In the genomic region with DNA sequence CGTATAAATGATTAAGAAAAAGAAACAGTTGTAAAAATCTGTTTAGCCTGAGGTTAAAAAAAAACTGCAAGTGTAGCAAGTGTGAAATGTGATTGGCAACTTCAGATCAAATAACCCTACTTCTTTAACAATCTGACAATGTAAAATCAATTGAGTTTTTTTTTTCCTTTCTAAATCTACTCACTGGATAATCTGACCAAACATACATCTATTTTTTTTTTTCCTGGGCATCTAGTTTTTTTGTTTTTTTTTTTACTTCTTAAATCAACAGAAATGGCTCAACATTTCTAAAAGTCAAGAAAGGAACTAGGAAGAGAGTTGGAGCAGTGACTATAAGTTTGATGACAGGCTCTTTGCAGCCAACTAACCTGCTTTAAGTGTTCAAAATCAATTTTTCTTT, we compare ENCODE assay signal across 9 cellular contexts. TPM values are rescaled to one million over a fixed set of nuclear protein-coding genes. Genes with fewer than 3 reads are reported as not detected.
DNase-seq lines count a peak whose midpoint lies in the region; ATAC-seq, FAIRE-seq and TF ChIP-seq lines count a peak whose summit lies in the region.
"Had no signal": no experiment of that assay in that cellular context is flagged by ENCODE, and none has a peak within 500 bp of the region (broad histone marks: within the 10 kb centered on the region; RNA-seq: fewer than 3 reads in every experiment).

No MANE protein-coding gene starts in this region.

- TF ChIP-seq POLR2A in stomach (IDR thresholded peaks at IDR 0.05): no peak
- TF ChIP-seq POLR2A in GM12892 (IDR thresholded peaks at IDR 0.05; ENCODE audit: low read depth, low read length): no peak

- no peaks in the 10 kb centered on the region for H3K9me3 ChIP-seq in stomach

- peak overlapping the region; percentile 84 for H3K27ac Mint-ChIP-seq in T-helper 2 cell treated with Interferon-gamma antibody and Interleukin-4, amounts not matched to agents 5 μg/mL and 100 μg/mL, for 36 hours
- 0 out of 2 replicates have a peak overlapping the region, but pooled peaks have one; percentile 59 for H3K27ac Mint-ChIP-seq in WTC11
- peak overlapping the region; percentile 85 for H3K27ac Mint-ChIP-seq in glutamatergic neuron (ENCODE audit: unreplicated experiment)

- WGBS in stomach, 5 donors: 39 to 53% (median 47%) methylated on average over 1 of the region's 1 CpG

- intact Hi-C loops in stomach (cut with DNase I; ENCODE audit: low total_unique reads): no loop called here

- H3K4me3 ChIP-seq in stomach: peak overlapping the region; percentile 97 to 100 (median 98)

- ATAC-seq in WTC11 (no peak), HG02763 (IDR thresholded peaks at IDR 0.05; ENCODE audit: unreplicated experiment) (no peak)

- peak overlapping the region in 4 of 5 donors; percentile 91 to 96 (median 93) for H3K27ac ChIP-seq in stomach

- peaks cover 47% of the 10 kb centered on the region for H3K4me1 Mint-ChIP-seq in T-helper 2 cell treated with Interferon-gamma antibody and Interleukin-4, amounts not matched to agents 5 μg/mL and 100 μg/mL, for 36 hours (ENCODE audit: low read depth)
- H3K4me1 Mint-ChIP-seq in WTC11: peaks cover 39% of the 10 kb centered on the region
- H3K4me1 Mint-ChIP-seq in glutamatergic neuron (ENCODE audit: low read depth, unreplicated experiment): peaks cover 14% of the 10 kb centered on the region

- DNase-seq in T-helper 2 cell treated with Interferon-gamma antibody and Interleukin-4, amounts not matched to agents 5 μg/mL and 100 μg/mL, for 36 hours (ENCODE audit: low spot score): no peak
- DNase-seq in T-helper 2 cell (no peak), WTC11 (ENCODE audit: low spot score) (no peak), glutamatergic neuron (no peak), stomach (no peak), DMS153 treated with DMSO at 0.1 percent for 48 hours (lab: John Stamatoyannopoulos, UW; ENCODE audit: unreplicated experiment) (no peak), GM12892 (ENCODE audit: insufficient read length) (no peak)
- DNase-seq: islet precursor cell had no signal

- peaks cover 12 to 66% (median 34%) of the 10 kb centered on the region in 4 donors for H3K4me1 ChIP-seq in stomach

- H3K4me3 Mint-ChIP-seq in T-helper 2 cell treated with Interferon-gamma antibody and Interleukin-4, amounts not matched to agents 5 μg/mL and 100 μg/mL, for 36 hours: peak overlapping the region; percentile 88
- H3K4me3 Mint-ChIP-seq in WTC11 (peak overlapping the region; percentile 90), glutamatergic neuron (ENCODE audit: unreplicated experiment) (peak overlapping the region; percentile 88)

- no peaks in the 10 kb centered on the region for H3K27me3 Mint-ChIP-seq in T-helper 2 cell treated with Interferon-gamma antibody and Interleukin-4, amounts not matched to agents 5 μg/mL and 100 μg/mL, for 36 hours (ENCODE audit: low read depth)
- H3K27me3 Mint-ChIP-seq in WTC11 (ENCODE audit: low read depth) (no peaks in the 10 kb centered on the region), glutamatergic neuron (ENCODE audit: unreplicated experiment) (peaks cover 5% of the 10 kb centered on the region)

- TF ChIP-seq EP300 in stomach (IDR thresholded peaks at IDR 0.05): no peak

- CTCF ChIA-PET in WTC11 (lab: Charles Lee): interaction anchor here (0.9 to 6.4 kb wide), 10 partner anchors 36 to 564 kb away, joined by 3 to 101 read pairs (median 4); a partner anchor contains a TSS

- H3K36me3 ChIP-seq in stomach: no peaks in the 10 kb centered on the region

- TF ChIP-seq CTCF in WTC11 (IDR thresholded peaks at IDR 0.05) (no peak), glutamatergic neuron (IDR thresholded peaks at IDR 0.05; ENCODE audit: partially characterized antibody, unreplicated experiment) (no peak), stomach (IDR thresholded peaks at IDR 0.05) (no peak)

- no peak for FAIRE-seq in GM12892 (lab: Jason Lieb, UNC)

- POLR2A ChIA-PET in WTC11 (lab: Charles Lee): interaction anchor here (2.8 kb wide), 1 partner anchor 34 kb away, joined by 13 read pairs; no protein-coding TSS in a partner anchor

- no peaks in the 10 kb centered on the region for H3K9me3 Mint-ChIP-seq in T-helper 2 cell treated with Interferon-gamma antibody and Interleukin-4, amounts not matched to agents 5 μg/mL and 100 μg/mL, for 36 hours
- no peaks in the 10 kb centered on the region for H3K9me3 Mint-ChIP-seq in WTC11
- H3K9me3 Mint-ChIP-seq in glutamatergic neuron (ENCODE audit: unreplicated experiment): peaks cover 7% of the 10 kb centered on the region

- H3K27me3 ChIP-seq in stomach: no peaks in the 10 kb centered on the region

- H3K36me3 Mint-ChIP-seq in T-helper 2 cell treated with Interferon-gamma antibody and Interleukin-4, amounts not matched to agents 5 μg/mL and 100 μg/mL, for 36 hours (ENCODE audit: low read depth): peaks cover 4% of the 10 kb centered on the region
- H3K36me3 Mint-ChIP-seq in WTC11: peaks cover 4% of the 10 kb centered on the region; the same call in 1 of the 2 replicates
- no peaks in the 10 kb centered on the region for H3K36me3 Mint-ChIP-seq in glutamatergic neuron (ENCODE audit: unreplicated experiment)

TF ChIP-seq in WTC11, 78 proteins besides CTCF, POLR2A, EP300 and RAD21 (continues in another document):
- TF ChIP-seq, protein P1, sequence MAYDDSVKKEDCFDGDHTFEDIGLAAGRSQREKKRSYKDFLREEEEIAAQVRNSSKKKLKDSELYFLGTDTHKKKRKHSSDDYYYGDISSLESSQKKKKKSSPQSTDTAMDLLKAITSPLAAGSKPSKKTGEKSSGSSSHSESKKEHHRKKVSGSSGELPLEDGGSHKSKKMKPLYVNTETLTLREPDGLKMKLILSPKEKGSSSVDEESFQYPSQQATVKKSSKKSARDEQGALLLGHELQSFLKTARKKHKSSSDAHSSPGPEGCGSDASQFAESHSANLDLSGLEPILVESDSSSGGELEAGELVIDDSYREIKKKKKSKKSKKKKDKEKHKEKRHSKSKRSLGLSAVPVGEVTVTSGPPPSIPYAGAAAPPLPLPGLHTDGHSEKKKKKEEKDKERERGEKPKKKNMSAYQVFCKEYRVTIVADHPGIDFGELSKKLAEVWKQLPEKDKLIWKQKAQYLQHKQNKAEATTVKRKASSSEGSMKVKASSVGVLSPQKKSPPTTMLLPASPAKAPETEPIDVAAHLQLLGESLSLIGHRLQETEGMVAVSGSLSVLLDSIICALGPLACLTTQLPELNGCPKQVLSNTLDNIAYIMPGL (CRISPR knock-in tag; IDR thresholded peaks at IDR 0.05): no peak
- TF ChIP-seq FOXP1 (CRISPR knock-in tag; IDR thresholded peaks at IDR 0.05; ENCODE audit: borderline replicate concordance) (no peak), HMGA2 (CRISPR knock-in tag; IDR thresholded peaks at IDR 0.05) (no peak), NFE2L1 (CRISPR knock-in tag; IDR thresholded peaks at IDR 0.05) (no peak)
- TF ChIP-seq, protein P2, sequence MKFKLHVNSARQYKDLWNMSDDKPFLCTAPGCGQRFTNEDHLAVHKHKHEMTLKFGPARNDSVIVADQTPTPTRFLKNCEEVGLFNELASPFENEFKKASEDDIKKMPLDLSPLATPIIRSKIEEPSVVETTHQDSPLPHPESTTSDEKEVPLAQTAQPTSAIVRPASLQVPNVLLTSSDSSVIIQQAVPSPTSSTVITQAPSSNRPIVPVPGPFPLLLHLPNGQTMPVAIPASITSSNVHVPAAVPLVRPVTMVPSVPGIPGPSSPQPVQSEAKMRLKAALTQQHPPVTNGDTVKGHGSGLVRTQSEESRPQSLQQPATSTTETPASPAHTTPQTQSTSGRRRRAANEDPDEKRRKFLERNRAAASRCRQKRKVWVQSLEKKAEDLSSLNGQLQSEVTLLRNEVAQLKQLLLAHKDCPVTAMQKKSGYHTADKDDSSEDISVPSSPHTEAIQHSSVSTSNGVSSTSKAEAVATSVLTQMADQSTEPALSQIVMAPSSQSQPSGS (CRISPR knock-in tag; IDR thresholded peaks at IDR 0.05; ENCODE audit: borderline replicate concordance, low read depth): no peak
- TF ChIP-seq, protein P3, sequence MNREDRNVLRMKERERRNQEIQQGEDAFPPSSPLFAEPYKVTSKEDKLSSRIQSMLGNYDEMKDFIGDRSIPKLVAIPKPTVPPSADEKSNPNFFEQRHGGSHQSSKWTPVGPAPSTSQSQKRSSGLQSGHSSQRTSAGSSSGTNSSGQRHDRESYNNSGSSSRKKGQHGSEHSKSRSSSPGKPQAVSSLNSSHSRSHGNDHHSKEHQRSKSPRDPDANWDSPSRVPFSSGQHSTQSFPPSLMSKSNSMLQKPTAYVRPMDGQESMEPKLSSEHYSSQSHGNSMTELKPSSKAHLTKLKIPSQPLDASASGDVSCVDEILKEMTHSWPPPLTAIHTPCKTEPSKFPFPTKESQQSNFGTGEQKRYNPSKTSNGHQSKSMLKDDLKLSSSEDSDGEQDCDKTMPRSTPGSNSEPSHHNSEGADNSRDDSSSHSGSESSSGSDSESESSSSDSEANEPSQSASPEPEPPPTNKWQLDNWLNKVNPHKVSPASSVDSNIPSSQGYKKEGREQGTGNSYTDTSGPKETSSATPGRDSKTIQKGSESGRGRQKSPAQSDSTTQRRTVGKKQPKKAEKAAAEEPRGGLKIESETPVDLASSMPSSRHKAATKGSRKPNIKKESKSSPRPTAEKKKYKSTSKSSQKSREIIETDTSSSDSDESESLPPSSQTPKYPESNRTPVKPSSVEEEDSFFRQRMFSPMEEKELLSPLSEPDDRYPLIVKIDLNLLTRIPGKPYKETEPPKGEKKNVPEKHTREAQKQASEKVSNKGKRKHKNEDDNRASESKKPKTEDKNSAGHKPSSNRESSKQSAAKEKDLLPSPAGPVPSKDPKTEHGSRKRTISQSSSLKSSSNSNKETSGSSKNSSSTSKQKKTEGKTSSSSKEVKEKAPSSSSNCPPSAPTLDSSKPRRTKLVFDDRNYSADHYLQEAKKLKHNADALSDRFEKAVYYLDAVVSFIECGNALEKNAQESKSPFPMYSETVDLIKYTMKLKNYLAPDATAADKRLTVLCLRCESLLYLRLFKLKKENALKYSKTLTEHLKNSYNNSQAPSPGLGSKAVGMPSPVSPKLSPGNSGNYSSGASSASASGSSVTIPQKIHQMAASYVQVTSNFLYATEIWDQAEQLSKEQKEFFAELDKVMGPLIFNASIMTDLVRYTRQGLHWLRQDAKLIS (CRISPR knock-in tag; IDR thresholded peaks at IDR 0.05; ENCODE audit: borderline replicate concordance): no peak

RNA-seq across cellular contexts. Expression of a gene that starts 1.4 kb away (rescaled TPM):
- total RNA-seq in WTC11 (2021): 13.3 to 16.1 TPM (median 15.6 TPM) in 3 replicates
- 20.3 TPM for total RNA-seq in glutamatergic neuron (ENCODE audit: unreplicated experiment)
- 1 to 10 TPM in 4 of 5 donors, under 1 TPM in 1; 0.58 to 8.4 (median 3.1) TPM for total RNA-seq in stomach
- 10 to 100 TPM in 2 of 3 donors, 1 to 10 TPM in 1; 8.9 to 17.0 (median 11.7) TPM for polyA plus RNA-seq in stomach
- polyA plus RNA-seq in GM12892 (2012; ENCODE audit: missing spikeins): 14.1 TPM

RNA-seq across cellular contexts. Expression of a gene that starts 1.6 kb away (rescaled TPM):
- total RNA-seq in WTC11 (2021) (15.7 to 21.2 TPM (median 15.9 TPM) in 3 replicates), glutamatergic neuron (ENCODE audit: unreplicated experiment) (5.4 TPM), stomach (100 to 1,000 TPM in 1 of 5 donors, 10 to 100 TPM in 3, 1 to 10 TPM in 1; 8.7 to 267 (median 13.2) TPM)
- polyA plus RNA-seq in stomach: 10 to 100 TPM in 1 of 3 donors, 1 to 10 TPM in 2; 4.7 to 10.7 (median 7.5) TPM
- polyA plus RNA-seq in GM12892 (2012; ENCODE audit: missing spikeins): 14.1 TPM

RNA-seq across cellular contexts. Expression of a gene that starts 30.9 kb away (rescaled TPM):
- total RNA-seq in WTC11 (2021): 25.9 to 26.8 TPM (median 26.4 TPM) in 3 replicates
- 29.6 TPM for total RNA-seq in glutamatergic neuron (ENCODE audit: unreplicated experiment)
- 100 to 1,000 TPM in 1 of 5 donors, 10 to 100 TPM in 4; 25.5 to 140 (median 43.3) TPM for total RNA-seq in stomach
- polyA plus RNA-seq in stomach: 10 to 100 TPM; 15.1 to 27.5 (median 25.4) TPM
- polyA plus RNA-seq in GM12892 (2012; ENCODE audit: missing spikeins): 9.7 TPM
